ENCODE assay signal across 16 cellular contexts in genomic region chr7:1091644-1092027, GRCh38. TPM values are rescaled to one million over a fixed set of nuclear protein-coding genes. Genes with fewer than 3 reads are reported as not detected.
A peak's percentile ranks its signal among the peaks of the same experiment; 100 is the strongest.
DNase-seq lines count a peak whose midpoint lies in the region; ATAC-seq, FAIRE-seq and TF ChIP-seq lines count a peak whose summit lies in the region.
"Had no signal": no experiment of that assay in that cellular context is flagged by ENCODE, and none has a peak within 500 bp of the region (broad histone marks: within the 10 kb centered on the region; RNA-seq: fewer than 3 reads in every experiment).

No MANE protein-coding gene starts in this region.

- H3K4me1 Mint-ChIP-seq in T-helper 17 cell, result peaks cover 16% of the 10 kb centered on the region

- peaks cover 0 to 24% (median 12%) of the 10 kb centered on the region in 11 experiments; a peak in 11 of 22 replicates for H3K36me3 ChIP-seq in BLaER1 treated with 17β-estradiol and CSF1 and Interleukin-3, amounts not matched to agents 10 nM and 100 nM
- H3K36me3 ChIP-seq in kidney (ENCODE audit: control insufficient read depth in 1 of 2, insufficient read depth in 2 of 2, low read length in 2 of 2), result no peaks in the 10 kb centered on the region

- peaks cover 27 to 84% (median 70%) of the 10 kb centered on the region in 10 experiments for H3K4me1 ChIP-seq in BLaER1 treated with 17β-estradiol and CSF1 and Interleukin-3, amounts not matched to agents 10 nM and 100 nM
- H3K4me1 ChIP-seq in kidney (ENCODE audit: control insufficient read depth in 1 of 2, insufficient read depth in 1 of 2, low read depth in 1 of 2, low read length in 2 of 2), result peaks cover 27 to 35% of the 10 kb centered on the region in 2 donors
- H3K4me1 ChIP-seq: Caco-2 had no signal

- peaks cover 0 to 6% (median 0%) of the 10 kb centered on the region in 11 experiments; a peak in 1 of 22 replicates for H3K27me3 ChIP-seq in BLaER1 treated with 17β-estradiol and CSF1 and Interleukin-3, amounts not matched to agents 10 nM and 100 nM

- FAIRE-seq in kidney (lab: Jason Lieb, UNC) (no peak), frontal cortex (lab: Jason Lieb, UNC) (no peak)
- FAIRE-seq: A204.1, GM18507 had no signal

- no peak overlapping the region for H3K9ac ChIP-seq in BLaER1 treated with 17β-estradiol and CSF1 and Interleukin-3, amounts not matched to agents 10 nM and 100 nM
- H3K9ac ChIP-seq in kidney (ENCODE audit: low read length in 2 of 2), result no peak overlapping the region

- no peaks in the 10 kb centered on the region for H3K27me3 Mint-ChIP-seq in T-helper 17 cell
- H3K27me3 Mint-ChIP-seq: B cell had no signal

- ATAC-seq in T-helper 17 cell, result no peak
- ATAC-seq: CD8-positive, alpha-beta T cell had no signal

- H3K4me3 ChIP-seq in BLaER1 treated with 17β-estradiol and CSF1 and Interleukin-3, amounts not matched to agents 10 nM and 100 nM, result no peak overlapping the region
- H3K4me3 ChIP-seq in kidney (ENCODE audit: low read length in 2 of 2), result no peak overlapping the region

- no peak for TF ChIP-seq CTCF in kidney (IDR thresholded peaks at IDR 0.05; ENCODE audit: borderline replicate concordance, extremely low read depth, insufficient read depth)

- intact Hi-C loops in kidney (cut with DNase I), result no loop called here

- peaks cover 4% of the 10 kb centered on the region for H3K36me3 Mint-ChIP-seq in T-helper 17 cell (ENCODE audit: low read depth)

- no peak for DNase-seq in T-helper 17 cell
- peak; percentile 76 for DNase-seq in kidney
- no peak for DNase-seq in frontal cortex (ENCODE audit: low spot score in 2 of 2)
- no peak for DNase-seq in activated CD8-positive, alpha-beta memory T cell treated with anti-CD3 and anti-CD28 coated beads, Interleukin-2, amount 50 U/mL, for 48 hours
- DNase-seq in HuH-7.5 (ENCODE audit: low spot score), result no peak
- DNase-seq: Caco-2; CD8-positive, alpha-beta T cell; DND-41; GDM1; GOT3; H9 had no signal

- no peaks in the 10 kb centered on the region for H3K9me3 ChIP-seq in BLaER1 treated with 17β-estradiol and CSF1 and Interleukin-3, amounts not matched to agents 10 nM and 100 nM (replicated peaks in 1 of 11)
- H3K9me3 ChIP-seq in T-helper 17 cell (ENCODE audit: control insufficient read depth, low read length, poor library complexity, severe bottlenecking) (no peaks in the 10 kb centered on the region), kidney (ENCODE audit: control insufficient read depth in 1 of 2, low read length in 2 of 2) (no peaks in the 10 kb centered on the region)
- H3K9me3 ChIP-seq: Caco-2 had no signal

- peaks cover 0 to 80% (median 58%) of the 10 kb centered on the region in 11 experiments; a peak in 18 of 22 replicates for H4K20me1 ChIP-seq in BLaER1 treated with 17β-estradiol and CSF1 and Interleukin-3, amounts not matched to agents 10 nM and 100 nM

- H3K4me2 ChIP-seq in BLaER1 treated with 17β-estradiol and CSF1 and Interleukin-3, amounts not matched to agents 10 nM and 100 nM, result peak overlapping the region in 9 of 11 experiments; percentile 9 to 66 (median 42); a peak in 13 of 22 replicates

- no peak overlapping the region for H3K27ac ChIP-seq in BLaER1 treated with 17β-estradiol and CSF1 and Interleukin-3, amounts not matched to agents 10 nM and 100 nM
- H3K27ac ChIP-seq in kidney (ENCODE audit: low read depth in 2 of 2, low read length in 2 of 2) (no peak overlapping the region), temporal lobe (ENCODE audit: low read depth, low read length) (peak overlapping the region; percentile 6)

- H3K4me3 Mint-ChIP-seq in T-helper 17 cell, result no peak overlapping the region
- H3K4me3 Mint-ChIP-seq: B cell; CD8-positive, alpha-beta T cell; H9 had no signal

- peak overlapping the region; percentile 21 for H3K27ac Mint-ChIP-seq in T-helper 17 cell
- H3K27ac Mint-ChIP-seq: B cell; CD8-positive, alpha-beta T cell had no signal

RNA-seq across cellular contexts. Expression of gene GPER1, which starts 3.7 kb away (rescaled TPM):
- under 1 TPM in 1 of 2 donors, not detected in 1; 0.25 TPM for total RNA-seq in T-helper 17 cell
- total RNA-seq in kidney, result 5.2 TPM
- 4.8 TPM for polyA plus RNA-seq in kidney (ENCODE audit: insufficient read depth, low read depth, low replicate concordance)
- total RNA-seq in temporal lobe, result 0.98 TPM
- 1.6 TPM for total RNA-seq in frontal cortex
- total RNA-seq: H9 had no signal

RNA-seq across cellular contexts. Expression of gene GPR146, which starts 47.3 kb away (rescaled TPM):
- total RNA-seq in T-helper 17 cell (10 to 100 TPM; 17.9 to 22.2 TPM), kidney (10.3 TPM), temporal lobe (1.2 TPM), frontal cortex (0.82 TPM)
- 7.6 TPM for polyA plus RNA-seq in kidney (ENCODE audit: insufficient read depth, low read depth, low replicate concordance)
